8 cellular contexts compared by ENCODE assay signal in the genomic region with DNA sequence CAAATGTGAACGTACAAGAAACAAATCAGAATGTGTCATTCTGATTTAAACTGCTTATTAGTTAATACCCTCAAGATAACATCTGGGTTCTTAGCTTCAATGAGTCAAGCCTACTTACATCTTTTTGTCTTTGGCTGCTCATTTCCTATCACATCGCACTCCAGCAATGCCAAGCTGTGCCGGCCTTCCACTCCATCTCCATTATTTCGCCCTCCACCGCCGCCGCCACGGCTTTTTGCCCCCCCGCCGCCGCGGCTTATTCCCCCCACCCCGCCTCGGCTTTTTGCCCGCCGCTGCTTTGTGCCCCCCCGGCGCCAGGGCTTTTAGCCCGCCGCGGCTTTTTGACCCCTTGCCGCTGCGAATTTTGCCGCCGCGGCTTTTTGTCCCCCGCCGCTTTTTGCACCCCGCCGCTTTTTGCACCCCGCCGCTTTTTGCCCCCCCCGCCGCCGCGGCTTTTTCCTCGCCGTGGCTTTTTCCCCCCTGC.
DNase-seq lines count a peak whose midpoint lies in the region; ATAC-seq and TF ChIP-seq lines count a peak whose summit lies in the region.
"Not testable (repeated sequence)": the region's sequence is repeated elsewhere in the genome, so short reads cannot be mapped to it uniquely, and the experiment has no call there.

No MANE protein-coding gene starts in this region.

- H3F3A ChIP-seq in Loucy (ENCODE audit: low read depth); SK-N-SH (replicated peaks; ENCODE audit: insufficient read depth): not testable (repeated sequence)

- not testable (repeated sequence) for H3K4me1 ChIP-seq in CD4-positive, alpha-beta memory T cell (ENCODE audit: insufficient read depth, low read length); Loucy (ENCODE audit: insufficient read depth, low read length, poor library complexity, severe bottlenecking); SK-N-SH (ENCODE audit: control insufficient read depth in 1 of 2, insufficient read depth in 2 of 2, low read depth in 1 of 2, low read length in 1 of 2); left ventricle myocardium inferior

- not testable (repeated sequence) for TF ChIP-seq CTCF in Loucy (conservative IDR thresholded peaks at IDR 0.05; ENCODE audit: low read length); SK-N-SH (IDR thresholded peaks at IDR 0.05); coronary artery (IDR thresholded peaks at IDR 0.05); left ventricle myocardium inferior (IDR thresholded peaks at IDR 0.05; ENCODE audit: borderline replicate concordance)

- not testable (repeated sequence) for H2AFZ ChIP-seq in Loucy (ENCODE audit: low read length); SK-N-SH (ENCODE audit: low read depth)

- not testable (repeated sequence) for H3K9me3 ChIP-seq in CD4-positive, alpha-beta memory T cell (ENCODE audit: control insufficient read depth in 1 of 2, low read length in 2 of 2); Loucy (ENCODE audit: insufficient read depth, low read depth, low read length); SK-N-SH; left ventricle myocardium inferior (replicated peaks)

- peaks cover 7 to 11% (median 10%) of the 10 kb centered on the region in 4 donors for H3K4me1 Mint-ChIP-seq in CD4-positive, alpha-beta memory T cell
- not testable (repeated sequence) for H3K4me1 Mint-ChIP-seq in activated T-helper 17 cell treated with anti-CD3 and anti-CD28 coated beads, Interleukin-2, amount 50 U/mL, for 72 hours
- peaks cover 10 to 13% of the 10 kb centered on the region in 2 donors for H3K4me1 Mint-ChIP-seq in natural killer cell treated with Interleukin-12 subunit alpha and Interleukin-12 subunit beta and Interleukin-15 and Interleukin-18, amount 100 ng/mL, for 72 hours (ENCODE audit: low read depth in 2 of 2)

- not testable (repeated sequence) for H3K27me3 ChIP-seq in CD4-positive, alpha-beta memory T cell (ENCODE audit: insufficient read depth, low read length); Loucy (ENCODE audit: insufficient read depth, low read length, poor library complexity, severe bottlenecking); SK-N-SH (ENCODE audit: insufficient read depth); left ventricle myocardium inferior (ENCODE audit: low read depth)

- not testable (repeated sequence) for H3K27ac ChIP-seq in CD4-positive, alpha-beta memory T cell (ENCODE audit: low read depth, low read length); SK-N-SH (ENCODE audit: low read depth in 2 of 2, low read length in 1 of 2); left ventricle myocardium inferior (replicated peaks)
- H3K27ac ChIP-seq in coronary artery: peak overlapping the region in 1 of 2 donors; percentile 37

- H3K27me3 Mint-ChIP-seq in CD4-positive, alpha-beta memory T cell; activated T-helper 17 cell treated with anti-CD3 and anti-CD28 coated beads, Interleukin-2, amount 50 U/mL, for 72 hours: not testable (repeated sequence)
- H3K27me3 Mint-ChIP-seq in natural killer cell treated with Interleukin-12 subunit alpha and Interleukin-12 subunit beta and Interleukin-15 and Interleukin-18, amount 100 ng/mL, for 72 hours: peaks cover 10 to 12% of the 10 kb centered on the region in 2 donors

- CTCF ChIA-PET in CD4-positive, alpha-beta memory T cell (lab: Charles Lee; ENCODE audit: partially characterized antibody); SK-N-SH (lab: Yijun Ruan, JAX): not testable (repeated sequence)

- POLR2A ChIA-PET in CD4-positive, alpha-beta memory T cell (lab: Charles Lee; ENCODE audit: partially characterized antibody); SK-N-SH (lab: Yijun Ruan, JAX): not testable (repeated sequence)

- H3K4me3 Mint-ChIP-seq in CD4-positive, alpha-beta memory T cell: peak overlapping the region; percentile 79 to 89 (median 87)
- H3K4me3 Mint-ChIP-seq in activated T-helper 17 cell treated with anti-CD3 and anti-CD28 coated beads, Interleukin-2, amount 50 U/mL, for 72 hours: peak overlapping the region; percentile 78
- peak overlapping the region; percentile 65 for H3K4me3 Mint-ChIP-seq in natural killer cell treated with Interleukin-12 subunit alpha and Interleukin-12 subunit beta and Interleukin-15 and Interleukin-18, amount 100 ng/mL, for 72 hours

- intact Hi-C loops in CD4-positive, alpha-beta memory T cell (cut with micrococcal nuclease); left ventricle myocardium inferior (cut with micrococcal nuclease): not testable (repeated sequence)

- H3K9ac ChIP-seq in Loucy (ENCODE audit: low read depth, low read length, poor library complexity, severe bottlenecking); SK-N-SH: not testable (repeated sequence)

- H4K20me1 ChIP-seq in Loucy (ENCODE audit: insufficient read depth, low read length, poor library complexity, severe bottlenecking); SK-N-SH (ENCODE audit: insufficient read depth): not testable (repeated sequence)

- peak overlapping the region in 5 of 7 donors; percentile 48 to 84 (median 73) for H3K27ac Mint-ChIP-seq in CD4-positive, alpha-beta memory T cell
- H3K27ac Mint-ChIP-seq in activated T-helper 17 cell treated with anti-CD3 and anti-CD28 coated beads, Interleukin-2, amount 50 U/mL, for 72 hours: peak overlapping the region; percentile 56
- H3K27ac Mint-ChIP-seq in natural killer cell treated with Interleukin-12 subunit alpha and Interleukin-12 subunit beta and Interleukin-15 and Interleukin-18, amount 100 ng/mL, for 72 hours: peak overlapping the region in 1 of 2 donors; percentile 65

- not testable (repeated sequence) for H3K9me2 ChIP-seq in Loucy (replicated peaks; ENCODE audit: low read depth, low read length); SK-N-SH

- not testable (repeated sequence) for H3K36me3 Mint-ChIP-seq in CD4-positive, alpha-beta memory T cell; activated T-helper 17 cell treated with anti-CD3 and anti-CD28 coated beads, Interleukin-2, amount 50 U/mL, for 72 hours (ENCODE audit: low read depth)
- H3K36me3 Mint-ChIP-seq in natural killer cell treated with Interleukin-12 subunit alpha and Interleukin-12 subunit beta and Interleukin-15 and Interleukin-18, amount 100 ng/mL, for 72 hours: peaks cover 11% of the 10 kb centered on the region

- not testable (repeated sequence) for TF ChIP-seq RAD21 in SK-N-SH (IDR thresholded peaks at IDR 0.05; ENCODE audit: low read length)

- TF ChIP-seq EP300 in SK-N-SH (IDR thresholded peaks at IDR 0.05; ENCODE audit: borderline replicate concordance in 1 of 2, low read depth in 1 of 2, low read length in 1 of 2): peak in 1 of 2 experiments; percentile 33; a peak in 1 of 4 replicates

- not testable (repeated sequence) for H3K36me3 ChIP-seq in CD4-positive, alpha-beta memory T cell (ENCODE audit: insufficient read depth, low read length); Loucy (ENCODE audit: insufficient read depth, low read length); SK-N-SH (replicated peaks in 1 of 2; ENCODE audit: control insufficient read depth in 1 of 2, insufficient read depth in 2 of 2, low read length in 1 of 2); left ventricle myocardium inferior

- not testable (repeated sequence) for H3K79me2 ChIP-seq in Loucy (ENCODE audit: insufficient read depth, low read length); SK-N-SH (ENCODE audit: insufficient read depth)

- H3K9me3 Mint-ChIP-seq in CD4-positive, alpha-beta memory T cell: peaks cover 1 to 10% (median 10%) of the 10 kb centered on the region in 8 donors
- H3K9me3 Mint-ChIP-seq in activated T-helper 17 cell treated with anti-CD3 and anti-CD28 coated beads, Interleukin-2, amount 50 U/mL, for 72 hours; natural killer cell treated with Interleukin-12 subunit alpha and Interleukin-12 subunit beta and Interleukin-15 and Interleukin-18, amount 100 ng/mL, for 72 hours: not testable (repeated sequence)

- not testable (repeated sequence) for ATAC-seq in activated T-helper 17 cell treated with anti-CD3 and anti-CD28 coated beads, Interleukin-2, amount 50 U/mL, for 72 hours (replicated peaks); natural killer cell treated with Interleukin-12 subunit alpha and Interleukin-12 subunit beta and Interleukin-15 and Interleukin-18, amount 100 ng/mL, for 72 hours

- DNase-seq in CD4-positive, alpha-beta memory T cell: peak in 3 of 5 donors; percentile 6 to 34 (median 12)
- DNase-seq in SK-N-SH; coronary artery (ENCODE audit: low spot score); left ventricle myocardium inferior; natural killer cell treated with Interleukin-12 subunit alpha and Interleukin-12 subunit beta and Interleukin-15 and Interleukin-18, amount 100 ng/mL, for 72 hours (ENCODE audit: low spot score): not testable (repeated sequence)
- DNase-seq in stromal cell of bone marrow (ENCODE audit: low read depth): peak; percentile 6

- H3K4me3 ChIP-seq in CD4-positive, alpha-beta memory T cell (ENCODE audit: low read length in 2 of 2): not testable (repeated sequence)
- H3K4me3 ChIP-seq in Loucy (ENCODE audit: low read length, poor library complexity, severe bottlenecking) (peak overlapping the region; percentile 72), SK-N-SH (ENCODE audit: low read depth in 2 of 2, low read length in 1 of 2) (peak overlapping the region; percentile 43 to 53; a peak in 3 of 4 replicates), coronary artery (peak overlapping the region; percentile 72), left ventricle myocardium inferior (peak overlapping the region; percentile 67)

- H3K4me2 ChIP-seq in Loucy (ENCODE audit: low read depth, low read length, poor library complexity, severe bottlenecking): peak overlapping the region; percentile 42
- not testable (repeated sequence) for H3K4me2 ChIP-seq in SK-N-SH

- 13% methylated on average over 37 of the region's 38 CpGs for WGBS in SK-N-SH (ENCODE audit: low lambda C conversion rate)

TF ChIP-seq in SK-N-SH, 30 proteins besides CTCF, POLR2A, EP300 and RAD21 (continues in another document):
- TF ChIP-seq TCF12 (IDR thresholded peaks at IDR 0.05) (peak; percentile 52), JUND (IDR thresholded peaks at IDR 0.05) (peak; percentile 27)
